In genomic region chr1:193406901-193407300, GRCh38 we compare ENCODE assay signal across 8 cellular contexts.
DNase-seq lines count a peak whose midpoint lies in the region; ATAC-seq and TF ChIP-seq lines count a peak whose summit lies in the region.

No MANE protein-coding gene starts in this region.

- H2BK15ac ChIP-seq in mesenchymal stem cell (ENCODE audit: low read depth, poor library complexity, severe bottlenecking) = no peak overlapping the region

- no peaks in the 10 kb centered on the region for H3K79me1 ChIP-seq in mesenchymal stem cell (replicated peaks; ENCODE audit: low read length, poor library complexity, severe bottlenecking)

- H3K18ac ChIP-seq in mesenchymal stem cell (ENCODE audit: low read depth in 1 of 2, low read length in 2 of 2) = no peak overlapping the region

- no peak overlapping the region for H3K4ac ChIP-seq in mesenchymal stem cell (ENCODE audit: low read depth in 1 of 2, low read length in 2 of 2)

- intact Hi-C loops in colonic mucosa (cut with DNase I) = no loop called here

- 22% methylated on average over 2 of the region's 4 CpGs for WGBS in mesenchymal stem cell

- H3K9ac ChIP-seq in OCI-LY1 (ENCODE audit: low read length) = no peak overlapping the region
- H3K9ac ChIP-seq in colonic mucosa (ENCODE audit: low read depth in 2 of 2, low read length in 2 of 2) = no peak overlapping the region
- peak overlapping the region; percentile 39 for H3K9ac ChIP-seq in mesenchymal stem cell (ENCODE audit: low read length)

- ATAC-seq in GM18867 (IDR thresholded peaks at IDR 0.05; ENCODE audit: unreplicated experiment) = peak; percentile 86
- ATAC-seq in HG03342 (IDR thresholded peaks at IDR 0.05; ENCODE audit: unreplicated experiment) = peak; percentile 72

- TF ChIP-seq CTCF in OCI-LY1 (IDR thresholded peaks at IDR 0.05; ENCODE audit: low read length) (peak; percentile 83), colonic mucosa (IDR thresholded peaks at IDR 0.05) (peak; percentile 82)

- H4K8ac ChIP-seq in mesenchymal stem cell (ENCODE audit: low read length) = no peak overlapping the region

- H3F3A ChIP-seq in OCI-LY1 (ENCODE audit: insufficient read depth, low read length) = no peaks in the 10 kb centered on the region

- H3K4me1 ChIP-seq in OCI-LY1 (ENCODE audit: insufficient read depth, low read length, severe bottlenecking) (peaks cover 10% of the 10 kb centered on the region), colonic mucosa (no peaks in the 10 kb centered on the region), mesenchymal stem cell (ENCODE audit: control insufficient read depth, insufficient read depth, low read depth, low read length) (peaks cover 4% of the 10 kb centered on the region)

- H3K9me3 ChIP-seq in OCI-LY1 (ENCODE audit: low read length) (no peaks in the 10 kb centered on the region), colonic mucosa (no peaks in the 10 kb centered on the region), mesenchymal stem cell (ENCODE audit: control insufficient read depth, low read length) (no peaks in the 10 kb centered on the region)

- H2BK120ac ChIP-seq in mesenchymal stem cell (ENCODE audit: low read depth, low read length) = no peak overlapping the region

- no peaks in the 10 kb centered on the region for H3K27me3 ChIP-seq in OCI-LY1 (ENCODE audit: insufficient read depth, low read length)
- no peaks in the 10 kb centered on the region for H3K27me3 ChIP-seq in colonic mucosa
- H3K27me3 ChIP-seq in mesenchymal stem cell (ENCODE audit: control insufficient read depth in 1 of 2, insufficient read depth in 1 of 2, low read length in 2 of 2) = no peaks in the 10 kb centered on the region

- H3K14ac ChIP-seq in mesenchymal stem cell (ENCODE audit: low read length in 2 of 2) = no peak overlapping the region

- no peaks in the 10 kb centered on the region for H3K79me2 ChIP-seq in OCI-LY1 (ENCODE audit: insufficient read depth, low read length)

- H3K36me3 ChIP-seq in OCI-LY1 (ENCODE audit: insufficient read depth, low read length) (no peaks in the 10 kb centered on the region), colonic mucosa (no peaks in the 10 kb centered on the region), mesenchymal stem cell (ENCODE audit: control insufficient read depth in 1 of 2, insufficient read depth in 2 of 2, low read depth in 1 of 2, low read length in 2 of 2) (no peaks in the 10 kb centered on the region)

- DNase-seq in CD1c-positive myeloid dendritic cell (ENCODE audit: extremely low spot score) = peak; percentile 55
- DNase-seq in colonic mucosa = peak; percentile 25
- peak; percentile 68 for DNase-seq in mesenchymal stem cell
- no peak for DNase-seq in DMS153 treated with DMSO at 0.1 percent for 48 hours (lab: John Stamatoyannopoulos, UW; ENCODE audit: unreplicated experiment)
- no peak for DNase-seq in retina

- no peak overlapping the region for H2BK12ac ChIP-seq in mesenchymal stem cell (ENCODE audit: low read length in 2 of 2)

- no peak overlapping the region for H3K23ac ChIP-seq in mesenchymal stem cell (ENCODE audit: low read length in 2 of 2)

- H4K91ac ChIP-seq in mesenchymal stem cell (ENCODE audit: low read length) = no peak overlapping the region

- no peak overlapping the region for H2BK5ac ChIP-seq in mesenchymal stem cell (ENCODE audit: low read depth, low read length, poor library complexity, severe bottlenecking)

- no peaks in the 10 kb centered on the region for H4K20me1 ChIP-seq in OCI-LY1 (ENCODE audit: insufficient read depth, low read length)

- H3K4me3 ChIP-seq in OCI-LY1 (ENCODE audit: low read depth, low read length, poor library complexity, severe bottlenecking) (no peak overlapping the region), colonic mucosa (no peak overlapping the region), mesenchymal stem cell (ENCODE audit: insufficient read depth in 1 of 2, low read depth in 1 of 2, low read length in 2 of 2) (no peak overlapping the region)

- 0 out of 2 replicates have a peak overlapping the region, but pooled peaks have one; percentile 50 for H2AFZ ChIP-seq in OCI-LY1 (ENCODE audit: low read length)
- H2AFZ ChIP-seq in mesenchymal stem cell (ENCODE audit: low read depth, low read length) = no peak overlapping the region

- no peaks in the 10 kb centered on the region for H3K9me2 ChIP-seq in OCI-LY1 (ENCODE audit: low read depth, low read length)

- H2AK5ac ChIP-seq in mesenchymal stem cell (ENCODE audit: low read length, severe bottlenecking) = no peak overlapping the region

- H3K27ac ChIP-seq in OCI-LY1 (ENCODE audit: low read depth, low read length, poor library complexity, severe bottlenecking) = peak overlapping the region; percentile 10
- no peak overlapping the region for H3K27ac ChIP-seq in colonic mucosa
- no peak overlapping the region for H3K27ac ChIP-seq in mesenchymal stem cell (ENCODE audit: low read length, poor library complexity, severe bottlenecking)

- H3K4me2 ChIP-seq in OCI-LY1 (ENCODE audit: low read length) = no peak overlapping the region
- H3K4me2 ChIP-seq in mesenchymal stem cell (ENCODE audit: low read length, poor library complexity, severe bottlenecking) = no peak overlapping the region

Comparison
In these comparisons a context has a peak if more than half of its experiments do, and no peak if none do; other contexts are left out.
1. DNase-seq: peak in CD1c-positive myeloid dendritic cell (single experiment), colonic mucosa (single experiment) and mesenchymal stem cell (single experiment); none in DMS153 treated with DMSO at 0.1 percent for 48 hours (single experiment) and retina (single experiment).